Comparison of ENCODE assay signal across 10 cellular contexts in genomic region chr12:31204995-31205582, GRCh38.
DNase-seq lines count a peak whose midpoint lies in the region; ATAC-seq and TF ChIP-seq lines count a peak whose summit lies in the region.
"Had no signal": no experiment of that assay in that cellular context is flagged by ENCODE, and none has a peak within 500 bp of the region (broad histone marks: within the 10 kb centered on the region; RNA-seq: fewer than 3 reads in every experiment).

No MANE protein-coding gene starts in this region.

- no peak overlapping the region for H3K4me3 Mint-ChIP-seq in activated naive CD4-positive, alpha-beta T cell treated with anti-CD3 and anti-CD28 coated beads for 36 hours
- no peak overlapping the region for H3K4me3 Mint-ChIP-seq in activated naive CD4-positive, alpha-beta T cell treated with anti-CD3 and anti-CD28 coated beads, Interleukin-2, amount 10 ng/mL, durations not matched to agents 7 days and 5 days
- H3K4me3 Mint-ChIP-seq in activated naive CD8-positive, alpha-beta T cell treated with anti-CD3 and anti-CD28 coated beads, Interleukin-2, amount 50 U/mL, for 24 hours, result no peak overlapping the region

- H3K36me3 ChIP-seq in smooth muscle cell (ENCODE audit: low read depth), result no peaks in the 10 kb centered on the region
- H3K36me3 ChIP-seq: BLaER1 treated with 17β-estradiol and CSF1 and Interleukin-3, amounts not matched to agents 10 nM and 100 nM had no signal

- H4K20me1 ChIP-seq in smooth muscle cell (ENCODE audit: low read depth), result no peaks in the 10 kb centered on the region
- H4K20me1 ChIP-seq: BLaER1 treated with 17β-estradiol and CSF1 and Interleukin-3, amounts not matched to agents 10 nM and 100 nM had no signal

- H3K9ac ChIP-seq in smooth muscle cell (ENCODE audit: low read depth), result peak overlapping the region; percentile 39
- H3K9ac ChIP-seq: BLaER1 treated with 17β-estradiol and CSF1 and Interleukin-3, amounts not matched to agents 10 nM and 100 nM had no signal

- no peaks in the 10 kb centered on the region for H3K9me3 ChIP-seq in smooth muscle cell (replicated peaks; ENCODE audit: low read depth)

- no peaks in the 10 kb centered on the region for H3K79me2 ChIP-seq in smooth muscle cell (ENCODE audit: low read depth)

- WGBS in smooth muscle cell (ENCODE audit: low lambda C conversion rate), result 6% methylated on average over 3 of the region's 3 CpGs

- H3K4me1 ChIP-seq in smooth muscle cell (ENCODE audit: low read depth), result peaks cover 12% of the 10 kb centered on the region

- H2AFZ ChIP-seq in smooth muscle cell (ENCODE audit: low read depth), result peak overlapping the region; percentile 34
- H2AFZ ChIP-seq: PC-9 had no signal

- no peaks in the 10 kb centered on the region for H3K27me3 ChIP-seq in smooth muscle cell (ENCODE audit: low read depth)
- H3K27me3 ChIP-seq: BLaER1 treated with 17β-estradiol and CSF1 and Interleukin-3, amounts not matched to agents 10 nM and 100 nM had no signal

- TF ChIP-seq CTCF in smooth muscle cell (IDR thresholded peaks at IDR 0.05; ENCODE audit: borderline replicate concordance, insufficient read depth, poor library complexity, severe bottlenecking), result no peak

- DNase-seq in activated naive CD4-positive, alpha-beta T cell treated with anti-CD3 and anti-CD28 coated beads for 36 hours, result no peak
- DNase-seq in activated naive CD4-positive, alpha-beta T cell treated with anti-CD3 and anti-CD28 coated beads, Interleukin-2, amount 10 ng/mL, durations not matched to agents 7 days and 5 days, result no peak
- no peak for DNase-seq in activated naive CD8-positive, alpha-beta T cell treated with anti-CD3 and anti-CD28 coated beads, Interleukin-2, amount 50 U/mL, for 24 hours
- DNase-seq in smooth muscle cell (lab: John Stamatoyannopoulos, UW; ENCODE audit: unreplicated experiment) (no peak), NCI-H526 (lab: John Stamatoyannopoulos, UW) (no peak), OCI-M1 (lab: John Stamatoyannopoulos, UW) (no peak), NCI-H2171 (lab: John Stamatoyannopoulos, UW) (no peak)

- peaks cover 15% of the 10 kb centered on the region for H3K27me3 Mint-ChIP-seq in activated naive CD4-positive, alpha-beta T cell treated with anti-CD3 and anti-CD28 coated beads for 36 hours (ENCODE audit: low read depth)
- peaks cover 4% of the 10 kb centered on the region for H3K27me3 Mint-ChIP-seq in activated naive CD4-positive, alpha-beta T cell treated with anti-CD3 and anti-CD28 coated beads, Interleukin-2, amount 10 ng/mL, durations not matched to agents 7 days and 5 days
- H3K27me3 Mint-ChIP-seq in activated naive CD8-positive, alpha-beta T cell treated with anti-CD3 and anti-CD28 coated beads, Interleukin-2, amount 50 U/mL, for 24 hours, result peaks cover 12% of the 10 kb centered on the region

- intact Hi-C loops in activated naive CD4-positive, alpha-beta T cell treated with anti-CD3 and anti-CD28 coated beads for 36 hours (cut with micrococcal nuclease), result loop anchor here (1.0 to 10.0 kb wide), 6 partner anchors 86 to 760 kb away; partner anchors contain the start of genes DDX11 and IPO8

- H3F3A ChIP-seq in smooth muscle cell (ENCODE audit: low read depth), result no peaks in the 10 kb centered on the region

- no peaks in the 10 kb centered on the region for H3K9me3 Mint-ChIP-seq in activated naive CD4-positive, alpha-beta T cell treated with anti-CD3 and anti-CD28 coated beads for 36 hours
- H3K9me3 Mint-ChIP-seq in activated naive CD4-positive, alpha-beta T cell treated with anti-CD3 and anti-CD28 coated beads, Interleukin-2, amount 10 ng/mL, durations not matched to agents 7 days and 5 days, result peaks cover 2% of the 10 kb centered on the region
- no peaks in the 10 kb centered on the region for H3K9me3 Mint-ChIP-seq in activated naive CD8-positive, alpha-beta T cell treated with anti-CD3 and anti-CD28 coated beads, Interleukin-2, amount 50 U/mL, for 24 hours

- H3K4me2 ChIP-seq in smooth muscle cell, result peak overlapping the region; percentile 64

- peak; percentile 90 for ATAC-seq in HG02973 (IDR thresholded peaks at IDR 0.05; ENCODE audit: unreplicated experiment)
- peak; percentile 61 for ATAC-seq in activated naive CD8-positive, alpha-beta T cell treated with anti-CD3 and anti-CD28 coated beads, Interleukin-2, amount 50 U/mL, for 24 hours

- peaks cover 23% of the 10 kb centered on the region for H3K4me1 Mint-ChIP-seq in activated naive CD4-positive, alpha-beta T cell treated with anti-CD3 and anti-CD28 coated beads for 36 hours (ENCODE audit: low read depth)
- H3K4me1 Mint-ChIP-seq in activated naive CD4-positive, alpha-beta T cell treated with anti-CD3 and anti-CD28 coated beads, Interleukin-2, amount 10 ng/mL, durations not matched to agents 7 days and 5 days, result peaks cover 13% of the 10 kb centered on the region
- peaks cover 13% of the 10 kb centered on the region for H3K4me1 Mint-ChIP-seq in activated naive CD8-positive, alpha-beta T cell treated with anti-CD3 and anti-CD28 coated beads, Interleukin-2, amount 50 U/mL, for 24 hours

- H3K27ac ChIP-seq in smooth muscle cell (ENCODE audit: low read depth), result peak overlapping the region; percentile 74
- H3K27ac ChIP-seq: PC-9 had no signal

- H3K27ac Mint-ChIP-seq in activated naive CD4-positive, alpha-beta T cell treated with anti-CD3 and anti-CD28 coated beads for 36 hours, result peak overlapping the region; percentile 14
- H3K27ac Mint-ChIP-seq in activated naive CD4-positive, alpha-beta T cell treated with anti-CD3 and anti-CD28 coated beads, Interleukin-2, amount 10 ng/mL, durations not matched to agents 7 days and 5 days, result no peak overlapping the region
- no peak overlapping the region for H3K27ac Mint-ChIP-seq in activated naive CD8-positive, alpha-beta T cell treated with anti-CD3 and anti-CD28 coated beads, Interleukin-2, amount 50 U/mL, for 24 hours

- no peaks in the 10 kb centered on the region for H3K36me3 Mint-ChIP-seq in activated naive CD4-positive, alpha-beta T cell treated with anti-CD3 and anti-CD28 coated beads for 36 hours (ENCODE audit: low read depth)
- no peaks in the 10 kb centered on the region for H3K36me3 Mint-ChIP-seq in activated naive CD4-positive, alpha-beta T cell treated with anti-CD3 and anti-CD28 coated beads, Interleukin-2, amount 10 ng/mL, durations not matched to agents 7 days and 5 days
- H3K36me3 Mint-ChIP-seq in activated naive CD8-positive, alpha-beta T cell treated with anti-CD3 and anti-CD28 coated beads, Interleukin-2, amount 50 U/mL, for 24 hours (ENCODE audit: low read depth), result no peaks in the 10 kb centered on the region

- H3K4me3 ChIP-seq in smooth muscle cell, result no peak overlapping the region
- H3K4me3 ChIP-seq: BLaER1 treated with 17β-estradiol and CSF1 and Interleukin-3, amounts not matched to agents 10 nM and 100 nM; PC-9 had no signal

- CTCF ChIA-PET in activated naive CD4-positive, alpha-beta T cell treated with anti-CD3 and anti-CD28 coated beads for 36 hours (lab: Charles Lee), result no interaction called here
- CTCF ChIA-PET in activated naive CD4-positive, alpha-beta T cell treated with anti-CD3 and anti-CD28 coated beads, Interleukin-2, amount 10 ng/mL, durations not matched to agents 7 days and 5 days (lab: Charles Lee), result no interaction called here
